ENCODE assay signal across 29 cellular contexts in genomic region chr7:128838109-128838779, GRCh38. TPM values are rescaled to one million over a fixed set of nuclear protein-coding genes. Genes with fewer than 3 reads are reported as not detected.
DNase-seq lines count a peak whose midpoint lies in the region; ATAC-seq, FAIRE-seq and TF ChIP-seq lines count a peak whose summit lies in the region.
"Had no signal": no experiment of that assay in that cellular context is flagged by ENCODE, and none has a peak within 500 bp of the region (broad histone marks: within the 10 kb centered on the region; RNA-seq: fewer than 3 reads in every experiment).

No MANE protein-coding gene starts in this region.

- no peak overlapping the region for H3K4me3 ChIP-seq in right atrium auricular region
- no peak overlapping the region for H3K4me3 ChIP-seq in gastroesophageal sphincter
- no peak overlapping the region for H3K4me3 ChIP-seq in osteoblast (ENCODE audit: insufficient read depth, low read length)
- no peak overlapping the region for H3K4me3 ChIP-seq in uterus
- H3K4me3 ChIP-seq: A549, body of pancreas, ovary, stomach had no signal

- H3K27ac ChIP-seq in right atrium auricular region, result peak overlapping the region in 1 of 2 donors; percentile 21
- peak overlapping the region in 3 of 4 donors; percentile 94 to 96 (median 95) for H3K27ac ChIP-seq in gastroesophageal sphincter
- peak overlapping the region; percentile 37 for H3K27ac ChIP-seq in osteoblast (ENCODE audit: low read depth, low read length)
- H3K27ac ChIP-seq in uterus, result peak overlapping the region in 1 of 2 donors; percentile 0
- H3K27ac ChIP-seq: A549, body of pancreas, ovary had no signal

- H3K36me3 ChIP-seq in right atrium auricular region, result peaks cover 86% of the 10 kb centered on the region
- peaks cover 0 to 87% of the 10 kb centered on the region in 2 donors for H3K36me3 ChIP-seq in gastroesophageal sphincter
- H3K36me3 ChIP-seq in osteoblast (ENCODE audit: insufficient read depth, low read length), result peaks cover 85% of the 10 kb centered on the region
- no peaks in the 10 kb centered on the region for H3K36me3 ChIP-seq in uterus
- H3K36me3 ChIP-seq: ovary had no signal

- WGBS in gastroesophageal sphincter (ENCODE audit: low coverage in 1 of 2), 2 donors, result 80 to 94% methylated on average over 1 to 7 of the region's 22 CpGs

- H3K4me2 ChIP-seq in osteoblast (ENCODE audit: insufficient read depth, low read length), result no peak overlapping the region
- H3K4me2 ChIP-seq: A549 had no signal

- POLR2A ChIA-PET in activated CD4-positive, alpha-beta memory T cell treated with anti-CD3 and anti-CD28 coated beads, Interleukin-2, amount 10 ng/mL, durations not matched to agents 7 days and 5 days (lab: Charles Lee), result no interaction called here

- DNase-seq in Right ventricle myocardium superior (peak; percentile 33), right atrium auricular region (ENCODE audit: low spot score) (no peak), osteoblast (ENCODE audit: insufficient read length, low spot score, missing footprints) (peak; percentile 73), uterus (peak; percentile 16 to 17), frontal cortex (ENCODE audit: low spot score in 2 of 2) (no peak), mesenteric fat pad (ENCODE audit: low spot score) (no peak)
- DNase-seq in activated CD4-positive, alpha-beta memory T cell treated with anti-CD3 and anti-CD28 coated beads, Interleukin-2, amount 10 ng/mL, durations not matched to agents 7 days and 5 days, result no peak
- DNase-seq: activated B cell treated with CpG ODN at 0.5 μM for 24 hours; activated CD4-positive, alpha-beta T cell treated with anti-CD3 and anti-CD28 coated beads, Interleukin-2, amount 50 U/mL, for 4 hours; activated CD8-positive, alpha-beta memory T cell treated with anti-CD3 and anti-CD28 coated beads, Interleukin-2, amount 50 U/mL, for 48 hours; CD8-positive, alpha-beta memory T cell; DMS153; kidney glomerular epithelial cell; natural killer cell; NCI-H1417; NCI-H2081 treated with DMSO at 0.1 percent for 48 hours; NCI-H345; stimulated activated CD4-positive, alpha-beta T cell treated with anti-CD3 and anti-CD28 coated beads, Interleukin-15, amount 100 ng/mL, for 24 hours; stomach; T1000 had no signal

- no peaks in the 10 kb centered on the region for H3K36me3 Mint-ChIP-seq in activated CD4-positive, alpha-beta memory T cell treated with anti-CD3 and anti-CD28 coated beads, Interleukin-2, amount 10 ng/mL, durations not matched to agents 7 days and 5 days (ENCODE audit: low read depth)
- H3K36me3 Mint-ChIP-seq: CD8-positive, alpha-beta memory T cell; natural killer cell had no signal

- no peaks in the 10 kb centered on the region for H3K9me3 Mint-ChIP-seq in activated CD4-positive, alpha-beta memory T cell treated with anti-CD3 and anti-CD28 coated beads, Interleukin-2, amount 10 ng/mL, durations not matched to agents 7 days and 5 days
- H3K9me3 Mint-ChIP-seq: activated B cell treated with CpG ODN at 0.5 μM for 24 hours; activated T-helper 2 cell treated with anti-CD3 and anti-CD28 coated beads, Interferon-gamma antibody, Interleukin-2, Interleukin-4, amounts not matched to agents 10 μg/mL and 5 μg/mL and 100 μg/mL, durations not matched to agents 14 hours and 24 hours and 36 hours; CD8-positive, alpha-beta memory T cell; mesothelial cell of epicardium; natural killer cell had no signal

- CTCF ChIA-PET in activated CD4-positive, alpha-beta memory T cell treated with anti-CD3 and anti-CD28 coated beads, Interleukin-2, amount 10 ng/mL, durations not matched to agents 7 days and 5 days (lab: Charles Lee), result interaction anchor here (7.3 kb wide), 1 partner anchor 45 kb away, joined by 32 read pairs; no protein-coding TSS in a partner anchor

- TF ChIP-seq CTCF in right atrium auricular region (IDR thresholded peaks at IDR 0.05) (no peak), gastroesophageal sphincter (IDR thresholded peaks at IDR 0.05) (no peak), osteoblast (IDR thresholded peaks at IDR 0.05; ENCODE audit: extremely low read depth, low read depth, low read length) (no peak), uterus (IDR thresholded peaks at IDR 0.05) (no peak)

- ATAC-seq in Right ventricle myocardium superior (ENCODE audit: poor library complexity) (no peak), gastroesophageal sphincter (no peak)
- ATAC-seq: A549, body of pancreas, natural killer cell, sciatic nerve had no signal

- H2AFZ ChIP-seq in osteoblast (ENCODE audit: low read length), result no peak overlapping the region

- H3K9me3 ChIP-seq in right atrium auricular region, result no peaks in the 10 kb centered on the region
- no peaks in the 10 kb centered on the region for H3K9me3 ChIP-seq in gastroesophageal sphincter
- no peaks in the 10 kb centered on the region for H3K9me3 ChIP-seq in osteoblast (ENCODE audit: low read depth, low read length)
- no peaks in the 10 kb centered on the region for H3K9me3 ChIP-seq in uterus
- H3K9me3 ChIP-seq: A549, body of pancreas, ovary, stomach had no signal

- no peak for FAIRE-seq in frontal cortex (lab: Jason Lieb, UNC)
- FAIRE-seq: A549, colon had no signal

- peaks cover 0 to 30% of the 10 kb centered on the region in 2 donors for H3K4me1 ChIP-seq in right atrium auricular region
- peaks cover 0 to 60% (median 28%) of the 10 kb centered on the region in 3 donors for H3K4me1 ChIP-seq in gastroesophageal sphincter
- H3K4me1 ChIP-seq in osteoblast (ENCODE audit: insufficient read depth, low read length), result peaks cover 36% of the 10 kb centered on the region
- H3K4me1 ChIP-seq in uterus, result peaks cover 6 to 10% of the 10 kb centered on the region in 2 donors
- H3K4me1 ChIP-seq: body of pancreas had no signal

- peaks cover 70% of the 10 kb centered on the region for H3K79me2 ChIP-seq in osteoblast (ENCODE audit: insufficient read depth, low read length)

- H3K4me1 Mint-ChIP-seq in activated CD4-positive, alpha-beta memory T cell treated with anti-CD3 and anti-CD28 coated beads, Interleukin-2, amount 10 ng/mL, durations not matched to agents 7 days and 5 days, result no peaks in the 10 kb centered on the region
- H3K4me1 Mint-ChIP-seq: natural killer cell had no signal

- peaks cover 80% of the 10 kb centered on the region for H4K20me1 ChIP-seq in osteoblast (ENCODE audit: insufficient read depth, low read length)

- H3K27me3 ChIP-seq in right atrium auricular region, result no peaks in the 10 kb centered on the region
- no peaks in the 10 kb centered on the region for H3K27me3 ChIP-seq in gastroesophageal sphincter
- H3K27me3 ChIP-seq in osteoblast (ENCODE audit: insufficient read depth, low read length), result no peaks in the 10 kb centered on the region
- no peaks in the 10 kb centered on the region for H3K27me3 ChIP-seq in uterus
- H3K27me3 ChIP-seq: body of pancreas, ovary had no signal

- no peak overlapping the region for H3K27ac Mint-ChIP-seq in activated CD4-positive, alpha-beta memory T cell treated with anti-CD3 and anti-CD28 coated beads, Interleukin-2, amount 10 ng/mL, durations not matched to agents 7 days and 5 days
- H3K27ac Mint-ChIP-seq: activated B cell treated with CpG ODN at 0.5 μM for 24 hours; activated T-helper 2 cell treated with anti-CD3 and anti-CD28 coated beads, Interferon-gamma antibody, Interleukin-2, Interleukin-4, amounts not matched to agents 10 μg/mL and 5 μg/mL and 100 μg/mL, durations not matched to agents 14 hours and 24 hours and 36 hours; B cell; mesothelial cell of epicardium; natural killer cell had no signal

- H3K27me3 Mint-ChIP-seq in activated CD4-positive, alpha-beta memory T cell treated with anti-CD3 and anti-CD28 coated beads, Interleukin-2, amount 10 ng/mL, durations not matched to agents 7 days and 5 days, result peaks cover 7% of the 10 kb centered on the region
- H3K27me3 Mint-ChIP-seq: CD8-positive, alpha-beta memory T cell had no signal

- intact Hi-C loops in Right ventricle myocardium superior (cut with DNase I) (no loop called here), uterus (cut with DNase I; ENCODE audit: low total_unique reads) (no loop called here)

- TF ChIP-seq POLR2A in gastroesophageal sphincter (IDR thresholded peaks at IDR 0.05) (no peak), uterus (IDR thresholded peaks at IDR 0.05) (no peak)

- no peak overlapping the region for H3K4me3 Mint-ChIP-seq in activated CD4-positive, alpha-beta memory T cell treated with anti-CD3 and anti-CD28 coated beads, Interleukin-2, amount 10 ng/mL, durations not matched to agents 7 days and 5 days
- H3K4me3 Mint-ChIP-seq: activated B cell treated with CpG ODN at 0.5 μM for 24 hours; B cell; CD8-positive, alpha-beta memory T cell; mesothelial cell of epicardium; natural killer cell had no signal

- TF ChIP-seq EP300 in gastroesophageal sphincter (IDR thresholded peaks at IDR 0.05), result no peak

RNA-seq across cellular contexts. Expression of gene FLNC, which starts 8.0 kb away (rescaled TPM):
- 601 TPM for total RNA-seq in Right ventricle myocardium superior
- 100 to 1,000 TPM; 215 to 646 TPM for total RNA-seq in right atrium auricular region
- total RNA-seq in gastroesophageal sphincter, result 1,000 to 10,000 TPM in 1 of 4 donors, 100 to 1,000 TPM in 3; 308 to 1,162 (median 401) TPM
- 93.7 and 130 TPM in 2 replicates for total RNA-seq in osteoblast
- 100 to 1,000 TPM in 2 of 4 donors, 10 to 100 TPM in 2; 16.5 to 126 (median 105) TPM for total RNA-seq in uterus
- not detected for total RNA-seq in activated CD4-positive, alpha-beta memory T cell treated with anti-CD3 and anti-CD28 coated beads, Interleukin-2, amount 10 ng/mL, durations not matched to agents 7 days and 5 days
- total RNA-seq in frontal cortex, result 2.4 TPM
- 16.2 TPM for total RNA-seq in mesenteric fat pad
- total RNA-seq: activated B cell treated with CpG ODN at 0.5 μM for 24 hours; activated T-helper 2 cell treated with anti-CD3 and anti-CD28 coated beads, Interferon-gamma antibody, Interleukin-2, Interleukin-4, amounts not matched to agents 10 μg/mL and 5 μg/mL and 100 μg/mL, durations not matched to agents 14 hours and 24 hours and 36 hours; B cell; CD8-positive, alpha-beta memory T cell had no signal

RNA-seq across cellular contexts. Expression of gene ATP6V1F, which starts 24.4 kb away (rescaled TPM):
- total RNA-seq in Right ventricle myocardium superior (119 TPM), right atrium auricular region (100 to 1,000 TPM; 121 TPM), gastroesophageal sphincter (100 to 1,000 TPM in 1 of 4 donors, 10 to 100 TPM in 3; 67.7 to 101 (median 84.5) TPM), osteoblast (91.9 and 95.2 TPM in 2 replicates), uterus (100 to 1,000 TPM in 1 of 4 donors, 10 to 100 TPM in 3; 31.2 to 137 (median 61.3) TPM), frontal cortex (74.6 TPM), mesenteric fat pad (160 TPM)
- 100 to 1,000 TPM; 124 to 140 TPM for total RNA-seq in activated CD4-positive, alpha-beta memory T cell treated with anti-CD3 and anti-CD28 coated beads, Interleukin-2, amount 10 ng/mL, durations not matched to agents 7 days and 5 days

RNA-seq across cellular contexts. Expression of gene CCDC136, which starts 46.5 kb away (rescaled TPM):
- total RNA-seq in Right ventricle myocardium superior (5.2 TPM), right atrium auricular region (1 to 10 TPM; 2.6 to 8.5 TPM), gastroesophageal sphincter (10 to 100 TPM; 14.5 to 46.9 (median 21.5) TPM), osteoblast (7.2 and 10.0 TPM in 2 replicates), uterus (10 to 100 TPM; 11.5 to 26.4 (median 14.8) TPM), frontal cortex (38.3 TPM), mesenteric fat pad (6.8 TPM)
- 1 to 10 TPM; 4.8 to 5.3 TPM for total RNA-seq in activated CD4-positive, alpha-beta memory T cell treated with anti-CD3 and anti-CD28 coated beads, Interleukin-2, amount 10 ng/mL, durations not matched to agents 7 days and 5 days

Comparison
In these comparisons a context has a peak if more than half of its experiments do, and no peak if none do; other contexts are left out.
1. DNase-seq: peak in Right ventricle myocardium superior (single experiment), osteoblast (single experiment) and uterus (2 of 2); none in right atrium auricular region (single experiment), activated CD4-positive, alpha-beta memory T cell treated with anti-CD3 and anti-CD28 coated beads, Interleukin-2, amount 10 ng/mL, durations not matched to agents 7 days and 5 days (single experiment), frontal cortex (0 of 2) and mesenteric fat pad (single experiment).